2 cellular contexts compared by ENCODE assay signal in the genomic region with DNA sequence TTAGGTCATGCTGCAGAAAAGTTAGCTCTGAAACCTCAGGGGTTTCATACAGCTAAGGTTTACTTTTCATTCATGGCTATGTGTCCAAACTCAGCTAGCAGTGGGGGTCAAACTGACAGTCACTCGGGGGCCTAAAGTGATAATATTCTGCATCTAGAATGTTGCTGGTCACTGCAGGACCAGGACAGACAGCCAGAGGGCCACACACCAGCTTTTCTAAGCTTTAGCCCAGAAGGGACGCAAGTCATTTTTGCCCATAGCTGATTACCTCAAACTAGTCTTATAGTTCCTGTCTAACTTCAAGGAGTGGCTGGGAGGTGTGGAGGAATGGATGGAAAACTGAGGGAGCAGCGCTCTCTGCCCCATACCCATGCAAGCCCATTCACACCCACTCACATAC.
TF ChIP-seq lines count a peak whose summit lies in the region.

No MANE protein-coding gene starts in this region.

TF ChIP-seq in SK-N-SH, 30 proteins besides CTCF, POLR2A, EP300 and RAD21 (continued from another document):
- TF ChIP-seq, protein P1, sequence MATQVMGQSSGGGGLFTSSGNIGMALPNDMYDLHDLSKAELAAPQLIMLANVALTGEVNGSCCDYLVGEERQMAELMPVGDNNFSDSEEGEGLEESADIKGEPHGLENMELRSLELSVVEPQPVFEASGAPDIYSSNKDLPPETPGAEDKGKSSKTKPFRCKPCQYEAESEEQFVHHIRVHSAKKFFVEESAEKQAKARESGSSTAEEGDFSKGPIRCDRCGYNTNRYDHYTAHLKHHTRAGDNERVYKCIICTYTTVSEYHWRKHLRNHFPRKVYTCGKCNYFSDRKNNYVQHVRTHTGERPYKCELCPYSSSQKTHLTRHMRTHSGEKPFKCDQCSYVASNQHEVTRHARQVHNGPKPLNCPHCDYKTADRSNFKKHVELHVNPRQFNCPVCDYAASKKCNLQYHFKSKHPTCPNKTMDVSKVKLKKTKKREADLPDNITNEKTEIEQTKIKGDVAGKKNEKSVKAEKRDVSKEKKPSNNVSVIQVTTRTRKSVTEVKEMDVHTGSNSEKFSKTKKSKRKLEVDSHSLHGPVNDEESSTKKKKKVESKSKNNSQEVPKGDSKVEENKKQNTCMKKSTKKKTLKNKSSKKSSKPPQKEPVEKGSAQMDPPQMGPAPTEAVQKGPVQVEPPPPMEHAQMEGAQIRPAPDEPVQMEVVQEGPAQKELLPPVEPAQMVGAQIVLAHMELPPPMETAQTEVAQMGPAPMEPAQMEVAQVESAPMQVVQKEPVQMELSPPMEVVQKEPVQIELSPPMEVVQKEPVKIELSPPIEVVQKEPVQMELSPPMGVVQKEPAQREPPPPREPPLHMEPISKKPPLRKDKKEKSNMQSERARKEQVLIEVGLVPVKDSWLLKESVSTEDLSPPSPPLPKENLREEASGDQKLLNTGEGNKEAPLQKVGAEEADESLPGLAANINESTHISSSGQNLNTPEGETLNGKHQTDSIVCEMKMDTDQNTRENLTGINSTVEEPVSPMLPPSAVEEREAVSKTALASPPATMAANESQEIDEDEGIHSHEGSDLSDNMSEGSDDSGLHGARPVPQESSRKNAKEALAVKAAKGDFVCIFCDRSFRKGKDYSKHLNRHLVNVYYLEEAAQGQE (IDR thresholded peaks at IDR 0.05; ENCODE audit: low read depth, low read length), result no peak
- TF ChIP-seq POLR2AphosphoS5 (IDR thresholded peaks at IDR 0.05; ENCODE audit: low read depth, low read length) (no peak), FOSL2 (IDR thresholded peaks at IDR 0.05; ENCODE audit: borderline replicate concordance, low read depth) (no peak), ZBTB33 (IDR thresholded peaks at IDR 0.05; ENCODE audit: borderline replicate concordance, low read depth) (no peak), EZH2phosphoT487 (IDR thresholded peaks at IDR 0.05; ENCODE audit: borderline replicate concordance, low read depth) (no peak), YY1 (IDR thresholded peaks at IDR 0.05; ENCODE audit: low read depth) (no peak), USF2 (IDR thresholded peaks at IDR 0.05; ENCODE audit: borderline replicate concordance, low read depth, low read length) (no peak), TEAD4 (IDR thresholded peaks at IDR 0.05; ENCODE audit: borderline replicate concordance, insufficient read depth) (no peak), GABPA (IDR thresholded peaks at IDR 0.05; ENCODE audit: low read depth) (no peak), TCF12 (IDR thresholded peaks at IDR 0.05) (no peak), MAX (IDR thresholded peaks at IDR 0.05; ENCODE audit: low read depth) (no peak), RXRA (IDR thresholded peaks at IDR 0.05; ENCODE audit: borderline replicate concordance, low read depth) (no peak), FOXM1 (IDR thresholded peaks at IDR 0.05; ENCODE audit: low read depth) (no peak), NRF1 (IDR thresholded peaks at IDR 0.05; ENCODE audit: low read depth, low read length) (no peak)

TF ChIP-seq in SK-N-SH treated with all-trans-retinoic acid at 6 μM for 48 hours, 23 proteins besides CTCF, POLR2A, EP300 and RAD21 (continued from another document):
- TF ChIP-seq, protein P2, sequence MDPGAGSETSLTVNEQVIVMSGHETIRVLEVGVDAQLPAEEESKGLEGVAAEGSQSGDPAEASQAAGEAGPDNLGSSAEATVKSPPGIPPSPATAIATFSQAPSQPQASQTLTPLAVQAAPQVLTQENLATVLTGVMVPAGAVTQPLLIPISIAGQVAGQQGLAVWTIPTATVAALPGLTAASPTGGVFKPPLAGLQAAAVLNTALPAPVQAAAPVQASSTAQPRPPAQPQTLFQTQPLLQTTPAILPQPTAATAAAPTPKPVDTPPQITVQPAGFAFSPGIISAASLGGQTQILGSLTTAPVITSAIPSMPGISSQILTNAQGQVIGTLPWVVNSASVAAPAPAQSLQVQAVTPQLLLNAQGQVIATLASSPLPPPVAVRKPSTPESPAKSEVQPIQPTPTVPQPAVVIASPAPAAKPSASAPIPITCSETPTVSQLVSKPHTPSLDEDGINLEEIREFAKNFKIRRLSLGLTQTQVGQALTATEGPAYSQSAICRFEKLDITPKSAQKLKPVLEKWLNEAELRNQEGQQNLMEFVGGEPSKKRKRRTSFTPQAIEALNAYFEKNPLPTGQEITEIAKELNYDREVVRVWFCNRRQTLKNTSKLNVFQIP (CRISPR knock-in tag; IDR thresholded peaks at IDR 0.05; ENCODE audit: borderline replicate concordance, low read depth), result no peak
- TF ChIP-seq ZFP30 (CRISPR knock-in tag; IDR thresholded peaks at IDR 0.05) (no peak), BACH2 (CRISPR knock-in tag; IDR thresholded peaks at IDR 0.05; ENCODE audit: borderline replicate concordance) (no peak), ZNF70 (CRISPR knock-in tag; IDR thresholded peaks at IDR 0.05) (no peak), ZFP3 (CRISPR knock-in tag; IDR thresholded peaks at IDR 0.05) (no peak), ISL1 (CRISPR knock-in tag; IDR thresholded peaks at IDR 0.05) (no peak), SNAI2 (CRISPR knock-in tag; IDR thresholded peaks at IDR 0.05) (no peak)
- TF ChIP-seq, protein P3, sequence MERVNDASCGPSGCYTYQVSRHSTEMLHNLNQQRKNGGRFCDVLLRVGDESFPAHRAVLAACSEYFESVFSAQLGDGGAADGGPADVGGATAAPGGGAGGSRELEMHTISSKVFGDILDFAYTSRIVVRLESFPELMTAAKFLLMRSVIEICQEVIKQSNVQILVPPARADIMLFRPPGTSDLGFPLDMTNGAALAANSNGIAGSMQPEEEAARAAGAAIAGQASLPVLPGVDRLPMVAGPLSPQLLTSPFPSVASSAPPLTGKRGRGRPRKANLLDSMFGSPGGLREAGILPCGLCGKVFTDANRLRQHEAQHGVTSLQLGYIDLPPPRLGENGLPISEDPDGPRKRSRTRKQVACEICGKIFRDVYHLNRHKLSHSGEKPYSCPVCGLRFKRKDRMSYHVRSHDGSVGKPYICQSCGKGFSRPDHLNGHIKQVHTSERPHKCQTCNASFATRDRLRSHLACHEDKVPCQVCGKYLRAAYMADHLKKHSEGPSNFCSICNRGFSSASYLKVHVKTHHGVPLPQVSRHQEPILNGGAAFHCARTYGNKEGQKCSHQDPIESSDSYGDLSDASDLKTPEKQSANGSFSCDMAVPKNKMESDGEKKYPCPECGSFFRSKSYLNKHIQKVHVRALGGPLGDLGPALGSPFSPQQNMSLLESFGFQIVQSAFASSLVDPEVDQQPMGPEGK (CRISPR knock-in tag; IDR thresholded peaks at IDR 0.05; ENCODE audit: borderline replicate concordance), result no peak
